ENCODE assay signal across 1 cellular context in the genomic region with DNA sequence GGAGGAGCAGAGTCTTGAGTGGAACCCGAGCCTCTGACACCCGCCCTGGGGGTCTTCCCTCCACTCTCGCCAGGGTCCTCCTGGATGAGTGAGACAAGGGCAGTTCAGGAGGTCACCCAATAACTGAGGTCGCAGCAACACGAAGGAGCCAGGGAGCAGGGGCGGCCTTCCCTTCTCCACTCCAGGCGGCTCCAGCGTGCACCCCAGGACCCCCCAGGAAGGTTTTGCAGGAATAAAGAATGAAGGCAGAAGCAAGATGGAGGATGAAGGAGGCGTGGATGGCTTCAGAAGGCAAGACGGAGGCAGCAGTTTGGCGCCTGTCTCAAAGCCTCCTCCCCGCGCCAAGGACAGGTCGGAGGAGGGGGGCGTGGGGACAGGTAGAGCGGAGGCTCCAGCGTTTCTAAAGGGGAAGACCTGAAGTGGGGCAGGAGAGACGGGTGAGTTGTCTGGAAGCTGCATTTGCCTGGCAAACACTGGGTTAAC.
TF ChIP-seq lines count a peak whose summit lies in the region.

No MANE protein-coding gene starts in this region.

TF ChIP-seq in endothelial cell of umbilical vein, 7 proteins besides CTCF, POLR2A, EP300 and RAD21 (continued from another document):
- no peak for TF ChIP-seq GATA2 (IDR thresholded peaks at IDR 0.05; ENCODE audit: insufficient read depth, insufficient read length, low read depth, low read length)
- no peak for TF ChIP-seq JUN (IDR thresholded peaks at IDR 0.05; ENCODE audit: borderline replicate concordance, insufficient read depth, insufficient read length, low read depth)
- TF ChIP-seq FOS (IDR thresholded peaks at IDR 0.05; ENCODE audit: borderline replicate concordance, insufficient read depth, low read length), result no peak
- no peak for TF ChIP-seq EZH2 (IDR thresholded peaks at IDR 0.05; ENCODE audit: borderline replicate concordance, low read depth, low read length, severe bottlenecking)
